15 cellular contexts compared by ENCODE assay signal in genomic region chr3:168878655-168879054, GRCh38.
DNase-seq lines count a peak whose midpoint lies in the region; ATAC-seq, FAIRE-seq and TF ChIP-seq lines count a peak whose summit lies in the region.
"Had no signal": no experiment of that assay in that cellular context is flagged by ENCODE, and none has a peak within 500 bp of the region (broad histone marks: within the 10 kb centered on the region; RNA-seq: fewer than 3 reads in every experiment).

No MANE protein-coding gene starts in this region.

- H3K4me1 ChIP-seq in HEK293 (ENCODE audit: control insufficient read depth, insufficient read depth, low read length) (peaks cover 2% of the 10 kb centered on the region; the same call in 1 of the 2 replicates), RWPE2 (ENCODE audit: insufficient read depth, poor library complexity, severe bottlenecking) (peaks cover 28% of the 10 kb centered on the region), pancreas (peaks cover 6 to 8% (median 6%) of the 10 kb centered on the region in 3 donors)
- H3K4me1 ChIP-seq: parathyroid adenoma had no signal

- 91 to 94% methylated on average over 1 of the region's 1 CpG for WGBS in pancreas, 2 donors

- no peaks in the 10 kb centered on the region for H3K9me3 Mint-ChIP-seq in activated CD4-positive, alpha-beta T cell treated with anti-CD3 and anti-CD28 coated beads for 36 hours (ENCODE audit: low read depth)
- H3K9me3 Mint-ChIP-seq: stimulated activated memory B cell treated with anti-CD40 and anti-IgM and Interleukin-4, amounts not matched to agents 10 μg/mL and 1 μg/mL and 100 μg/mL, for 72 hours had no signal

- no peaks in the 10 kb centered on the region for H3K36me3 Mint-ChIP-seq in activated CD4-positive, alpha-beta T cell treated with anti-CD3 and anti-CD28 coated beads for 36 hours (ENCODE audit: low read depth)
- H3K36me3 Mint-ChIP-seq: stimulated activated memory B cell treated with anti-CD40 and anti-IgM and Interleukin-4, amounts not matched to agents 10 μg/mL and 1 μg/mL and 100 μg/mL, for 72 hours had no signal

- H3K4me3 Mint-ChIP-seq in activated CD4-positive, alpha-beta T cell treated with anti-CD3 and anti-CD28 coated beads for 36 hours = no peak overlapping the region
- H3K4me3 Mint-ChIP-seq: stimulated activated memory B cell treated with anti-CD40 and anti-IgM and Interleukin-4, amounts not matched to agents 10 μg/mL and 1 μg/mL and 100 μg/mL, for 72 hours had no signal

- CTCF ChIA-PET in HEK293 (lab: Yijun Ruan, JAX) = interaction anchor here (5.7 kb wide), 1 partner anchor 14 kb away, joined by 36 read pairs; no protein-coding TSS in a partner anchor
- CTCF ChIA-PET in activated CD4-positive, alpha-beta T cell treated with anti-CD3 and anti-CD28 coated beads for 36 hours (lab: Charles Lee) = interaction anchor here (0.6 to 0.8 kb wide), 3 partner anchors 13 to 1557 kb away, joined by 3 to 4 read pairs (median 4); no protein-coding TSS in a partner anchor

- POLR2A ChIA-PET in HEK293 (lab: Yijun Ruan, JAX) = no interaction called here
- POLR2A ChIA-PET in activated CD4-positive, alpha-beta T cell treated with anti-CD3 and anti-CD28 coated beads for 36 hours (lab: Charles Lee) = no interaction called here

- no peaks in the 10 kb centered on the region for H3K27me3 Mint-ChIP-seq in activated CD4-positive, alpha-beta T cell treated with anti-CD3 and anti-CD28 coated beads for 36 hours
- H3K27me3 Mint-ChIP-seq: stimulated activated memory B cell treated with anti-CD40 and anti-IgM and Interleukin-4, amounts not matched to agents 10 μg/mL and 1 μg/mL and 100 μg/mL, for 72 hours had no signal

- FAIRE-seq in pancreas (lab: Jason Lieb, UNC) = no peak
- FAIRE-seq: colon had no signal

- H3K4me3 ChIP-seq in HEK293 (ENCODE audit: low read depth, low read length) = no peak overlapping the region
- no peak overlapping the region for H3K4me3 ChIP-seq in RWPE2 (ENCODE audit: severe bottlenecking)
- no peak overlapping the region for H3K4me3 ChIP-seq in fibroblast of the aortic adventitia (ENCODE audit: low read depth, low read length)
- no peak overlapping the region for H3K4me3 ChIP-seq in pancreas
- H3K4me3 ChIP-seq: smooth muscle cell had no signal

- TF ChIP-seq CTCF in HEK293 (tag by site-specific recombination; IDR thresholded peaks at IDR 0.05) = no peak
- no peak for TF ChIP-seq CTCF in RWPE2 (IDR thresholded peaks at IDR 0.05; ENCODE audit: poor library complexity, severe bottlenecking)
- no peak for TF ChIP-seq CTCF in fibroblast of the aortic adventitia (IDR thresholded peaks at IDR 0.05; ENCODE audit: insufficient read depth, low read length)
- no peak for TF ChIP-seq CTCF in pancreas (IDR thresholded peaks at IDR 0.05)

- peak; percentile 77 for ATAC-seq in RWPE2 (ENCODE audit: low read depth)
- ATAC-seq in activated CD4-positive, alpha-beta T cell treated with anti-CD3 and anti-CD28 coated beads for 36 hours = no peak
- no peak for ATAC-seq in pancreas
- ATAC-seq: stimulated activated memory B cell treated with anti-CD40 and anti-IgM and Interleukin-4, amounts not matched to agents 10 μg/mL and 1 μg/mL and 100 μg/mL, for 72 hours had no signal

- H3K4me1 Mint-ChIP-seq in activated CD4-positive, alpha-beta T cell treated with anti-CD3 and anti-CD28 coated beads for 36 hours = peaks cover 2% of the 10 kb centered on the region
- H3K4me1 Mint-ChIP-seq: stimulated activated memory B cell treated with anti-CD40 and anti-IgM and Interleukin-4, amounts not matched to agents 10 μg/mL and 1 μg/mL and 100 μg/mL, for 72 hours had no signal

- H3K27ac ChIP-seq in HEK293 (ENCODE audit: extremely low read depth, low read depth, low read length) (no peak overlapping the region), RWPE2 (ENCODE audit: poor library complexity, severe bottlenecking) (peak overlapping the region; percentile 34), pancreas (no peak overlapping the region)
- H3K27ac ChIP-seq: parathyroid adenoma, RWPE1, WERI-Rb-1 had no signal

- H3K27me3 ChIP-seq in RWPE2 (ENCODE audit: insufficient read depth, poor library complexity, severe bottlenecking) = no peaks in the 10 kb centered on the region
- H3K27me3 ChIP-seq in pancreas = no peaks in the 10 kb centered on the region

- DNase-seq in A172 (ENCODE audit: low spot score) (peak; percentile 70), RWPE2 (ENCODE audit: low spot score) (no peak), fibroblast of the aortic adventitia (ENCODE audit: low read depth) (peak; percentile 65), 8988T (no peak), pancreas (no peak)
- no peak for DNase-seq in activated CD4-positive, alpha-beta T cell treated with anti-CD3 and anti-CD28 coated beads for 36 hours
- no peak for DNase-seq in activated CD8-positive, alpha-beta memory T cell treated with anti-CD3 and anti-CD28 coated beads, Interleukin-2, amount 50 U/mL, for 48 hours
- DNase-seq: amniotic stem cell, WERI-Rb-1 had no signal

- H3K36me3 ChIP-seq in HEK293 (ENCODE audit: control insufficient read depth in 2 of 2, insufficient read depth in 1 of 2, low read length in 2 of 2) (no peaks in the 10 kb centered on the region), RWPE2 (ENCODE audit: low read depth) (no peaks in the 10 kb centered on the region), pancreas (no peaks in the 10 kb centered on the region)
- H3K36me3 ChIP-seq: WERI-Rb-1 had no signal

- H3K9me3 ChIP-seq in HEK293 (ENCODE audit: control insufficient read depth, insufficient read depth, low read depth, low read length) = no peaks in the 10 kb centered on the region
- H3K9me3 ChIP-seq in RWPE2 (ENCODE audit: severe bottlenecking) = no peaks in the 10 kb centered on the region
- H3K9me3 ChIP-seq in pancreas = no peaks in the 10 kb centered on the region

- no peak overlapping the region for H3K27ac Mint-ChIP-seq in activated CD4-positive, alpha-beta T cell treated with anti-CD3 and anti-CD28 coated beads for 36 hours
- H3K27ac Mint-ChIP-seq: stimulated activated memory B cell treated with anti-CD40 and anti-IgM and Interleukin-4, amounts not matched to agents 10 μg/mL and 1 μg/mL and 100 μg/mL, for 72 hours had no signal

- intact Hi-C loops in activated CD4-positive, alpha-beta T cell treated with anti-CD3 and anti-CD28 coated beads for 36 hours (cut with DNase I, micrococcal nuclease) = no loop called here
- intact Hi-C loops in pancreas (cut with DNase I) = no loop called here

TF ChIP-seq in HEK293, 187 proteins besides CTCF, POLR2A, EP300 and RAD21:
- TF ChIP-seq OSR2 (tag by site-specific recombination; IDR thresholded peaks at IDR 0.05) (no peak), GLIS1 (tag by site-specific recombination; IDR thresholded peaks at IDR 0.05) (no peak), ZBTB20 (tag by site-specific recombination; IDR thresholded peaks at IDR 0.05) (peak; percentile 78), ZNF529 (tag by site-specific recombination; IDR thresholded peaks at IDR 0.05; ENCODE audit: insufficient replicate concordance) (no peak), ZNF19 (tag by site-specific recombination; IDR thresholded peaks at IDR 0.05; ENCODE audit: low read depth) (no peak), ZNF530 (tag by site-specific recombination; IDR thresholded peaks at IDR 0.05; ENCODE audit: low read depth) (no peak), ZBTB49 (tag by site-specific recombination; IDR thresholded peaks at IDR 0.05; ENCODE audit: low read depth) (no peak), ZSCAN16 (tag by site-specific recombination; IDR thresholded peaks at IDR 0.05) (no peak)
TF ChIP-seq in HEK293: peak in this region for 1.

Comparison
In these comparisons a context has a peak if more than half of its experiments do, and no peak if none do; other contexts are left out.
1. DNase-seq: peak in A172 (single experiment) and fibroblast of the aortic adventitia (single experiment); none in RWPE2 (single experiment), activated CD4-positive, alpha-beta T cell treated with anti-CD3 and anti-CD28 coated beads for 36 hours (single experiment), 8988T (single experiment), pancreas (0 of 6) and activated CD8-positive, alpha-beta memory T cell treated with anti-CD3 and anti-CD28 coated beads, Interleukin-2, amount 50 U/mL, for 48 hours (single experiment).